ENCODE assay signal across 19 cellular contexts in the genomic region with DNA sequence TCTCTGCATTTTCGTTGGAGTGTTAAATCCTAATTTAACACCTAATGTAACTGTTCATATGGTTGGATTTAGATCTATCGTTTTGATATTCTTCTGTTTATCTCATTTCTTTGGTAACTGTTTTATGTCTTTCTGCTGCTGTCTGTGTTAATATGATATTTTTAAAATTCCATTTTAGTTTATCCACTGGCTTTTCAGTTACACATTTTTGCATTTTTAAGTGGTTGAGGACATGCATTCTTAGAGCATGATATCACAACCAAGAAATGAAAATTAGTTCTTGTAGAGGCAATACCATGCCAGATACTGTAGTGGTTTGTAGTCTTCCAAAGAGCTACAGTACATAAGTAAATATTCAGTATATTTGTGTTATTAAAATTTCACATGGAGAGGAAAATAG. TPM values are rescaled to one million over a fixed set of nuclear protein-coding genes. Genes with fewer than 3 reads are reported as not detected.
DNase-seq lines count a peak whose midpoint lies in the region; ATAC-seq and TF ChIP-seq lines count a peak whose summit lies in the region.
"Had no signal": no experiment of that assay in that cellular context is flagged by ENCODE, and none has a peak within 500 bp of the region (broad histone marks: within the 10 kb centered on the region; RNA-seq: fewer than 3 reads in every experiment).

No MANE protein-coding gene starts in this region.

- intact Hi-C loops in natural killer cell (cut with micrococcal nuclease) = no loop called here
- intact Hi-C loops in tibial artery (cut with DNase I; ENCODE audit: low total_unique reads) = no loop called here

- H3K4me1 ChIP-seq in SJSA1 (replicated peaks) = peaks cover 8% of the 10 kb centered on the region
- no peaks in the 10 kb centered on the region for H3K4me1 ChIP-seq in tibial artery
- H3K4me1 ChIP-seq: prostate gland had no signal

- no peak overlapping the region for H3K4me3 Mint-ChIP-seq in natural killer cell
- H3K4me3 Mint-ChIP-seq: activated CD8-positive, alpha-beta T cell treated with anti-CD3 and anti-CD28 coated beads for 36 hours; IgD-negative memory B cell; stimulated activated naive B cell treated with anti-CD40 and anti-IgM and Interleukin-4, amounts not matched to agents 10 μg/mL and 1 μg/mL and 100 μg/mL, for 72 hours had no signal

- no peak overlapping the region for H3K4me3 ChIP-seq in SJSA1
- no peak overlapping the region for H3K4me3 ChIP-seq in fibroblast of pulmonary artery (replicated peaks; ENCODE audit: low read depth, low read length)
- no peak overlapping the region for H3K4me3 ChIP-seq in tibial artery
- H3K4me3 ChIP-seq: prostate gland had no signal

- H3K36me3 ChIP-seq in SJSA1 (no peaks in the 10 kb centered on the region), tibial artery (no peaks in the 10 kb centered on the region)
- H3K36me3 ChIP-seq: prostate gland had no signal

- H3K27ac Mint-ChIP-seq in natural killer cell = no peak overlapping the region
- H3K27ac Mint-ChIP-seq: activated CD8-positive, alpha-beta T cell treated with anti-CD3 and anti-CD28 coated beads for 36 hours; IgD-negative memory B cell; stimulated activated naive B cell treated with anti-CD40 and anti-IgM and Interleukin-4, amounts not matched to agents 10 μg/mL and 1 μg/mL and 100 μg/mL, for 72 hours had no signal

- H3K9me3 ChIP-seq in SJSA1 (replicated peaks) (no peaks in the 10 kb centered on the region), tibial artery (no peaks in the 10 kb centered on the region)
- H3K9me3 ChIP-seq: prostate gland had no signal

- ATAC-seq in natural killer cell = no peak
- ATAC-seq: activated CD8-positive, alpha-beta T cell treated with anti-CD3 and anti-CD28 coated beads for 36 hours; stimulated activated naive B cell treated with anti-CD40 and anti-IgM and Interleukin-4, amounts not matched to agents 10 μg/mL and 1 μg/mL and 100 μg/mL, for 72 hours had no signal

- no peaks in the 10 kb centered on the region for H3K36me3 Mint-ChIP-seq in natural killer cell
- H3K36me3 Mint-ChIP-seq: IgD-negative memory B cell; stimulated activated naive B cell treated with anti-CD40 and anti-IgM and Interleukin-4, amounts not matched to agents 10 μg/mL and 1 μg/mL and 100 μg/mL, for 72 hours had no signal

- H3K27ac ChIP-seq in SJSA1 (peak overlapping the region; percentile 63), tibial artery (no peak overlapping the region)
- H3K27ac ChIP-seq: prostate gland had no signal

- peak; percentile 80 for DNase-seq in EL
- DNase-seq in SJSA1 (ENCODE audit: low read depth in 1 of 2, low spot score in 2 of 2) = peak in 1 of 2 experiments; percentile 42
- DNase-seq in fibroblast of pulmonary artery (ENCODE audit: low read depth) = peak; percentile 39
- peak; percentile 4 for DNase-seq in renal cortical epithelial cell (ENCODE audit: low read depth)
- no peak for DNase-seq in HuH-7.5 (ENCODE audit: low spot score)
- DNase-seq in natural killer cell = no peak
- no peak for DNase-seq in HPDE6-E6E7 (ENCODE audit: extremely low spot score)
- DNase-seq in tibial artery = no peak
- DNase-seq: activated CD8-positive, alpha-beta T cell treated with anti-CD3 and anti-CD28 coated beads for 36 hours; activated gamma-delta T cell; cerebellar nuclear complex; NCI-H146; NCI-H69; RPMI8226; stimulated activated CD4-positive, alpha-beta T cell treated with anti-CD3 and anti-CD28 coated beads, Interleukin-4, amount 100 ng/mL, for 4 hours; stimulated activated naive B cell treated with anti-CD40 and anti-IgM and Interleukin-4, amounts not matched to agents 10 μg/mL and 1 μg/mL and 100 μg/mL, for 72 hours had no signal

- H3K27me3 Mint-ChIP-seq in natural killer cell (ENCODE audit: low read depth in 2 of 2) = peaks cover 7% of the 10 kb centered on the region in 2 donors

- H3K9me3 Mint-ChIP-seq in natural killer cell = no peaks in the 10 kb centered on the region
- H3K9me3 Mint-ChIP-seq: activated CD8-positive, alpha-beta T cell treated with anti-CD3 and anti-CD28 coated beads for 36 hours; IgD-negative memory B cell; stimulated activated naive B cell treated with anti-CD40 and anti-IgM and Interleukin-4, amounts not matched to agents 10 μg/mL and 1 μg/mL and 100 μg/mL, for 72 hours had no signal

- TF ChIP-seq CTCF in fibroblast of pulmonary artery (IDR thresholded peaks at IDR 0.05; ENCODE audit: low read length, missing control alignments) (no peak), natural killer cell (IDR thresholded peaks at IDR 0.05) (no peak), tibial artery (IDR thresholded peaks at IDR 0.05) (no peak)

- H3K4me1 Mint-ChIP-seq in natural killer cell = no peaks in the 10 kb centered on the region
- H3K4me1 Mint-ChIP-seq: IgD-negative memory B cell; stimulated activated naive B cell treated with anti-CD40 and anti-IgM and Interleukin-4, amounts not matched to agents 10 μg/mL and 1 μg/mL and 100 μg/mL, for 72 hours had no signal

- no peaks in the 10 kb centered on the region for H3K27me3 ChIP-seq in SJSA1 (replicated peaks)
- no peaks in the 10 kb centered on the region for H3K27me3 ChIP-seq in tibial artery

RNA-seq across cellular contexts. Expression of a gene that starts 58.6 kb away (rescaled TPM):
- total RNA-seq in SJSA1 (2014; rRNA removed; shearing (Covaris generic)) = not detected in 2 replicates
- total RNA-seq in renal cortical epithelial cell (not detected in 2 replicates), natural killer cell (not detected)
- total RNA-seq: activated CD8-positive, alpha-beta T cell treated with anti-CD3 and anti-CD28 coated beads for 36 hours; epithelial cell of proximal tubule had no signal

Comparison
In these comparisons a context has a peak if more than half of its experiments do, and no peak if none do; other contexts are left out.
1. DNase-seq: peak in EL (single experiment), fibroblast of pulmonary artery (single experiment) and renal cortical epithelial cell (single experiment); none in HuH-7.5 (single experiment), natural killer cell (single experiment), HPDE6-E6E7 (single experiment) and tibial artery (0 of 2).